ENCODE assay signal across 4 cellular contexts in genomic region chr2:12069139-12069538, GRCh38.
TF ChIP-seq lines count a peak whose summit lies in the region.

No MANE protein-coding gene starts in this region.

TF ChIP-seq in SK-N-SH, 30 proteins besides CTCF, POLR2A, EP300 and RAD21 (continued from another document and continues in another):
- TF ChIP-seq PBX3 (IDR thresholded peaks at IDR 0.05), result no peak
- TF ChIP-seq FOXM1 (IDR thresholded peaks at IDR 0.05; ENCODE audit: low read depth), result no peak
- no peak for TF ChIP-seq FOSL2 (IDR thresholded peaks at IDR 0.05; ENCODE audit: borderline replicate concordance, low read depth)
- no peak for TF ChIP-seq ZBTB33 (IDR thresholded peaks at IDR 0.05; ENCODE audit: borderline replicate concordance, low read depth)
- TF ChIP-seq GABPA (IDR thresholded peaks at IDR 0.05; ENCODE audit: low read depth), result no peak
- no peak for TF ChIP-seq IRF3 (IDR thresholded peaks at IDR 0.05; ENCODE audit: low read depth, low read length)
- TF ChIP-seq, protein P1, sequence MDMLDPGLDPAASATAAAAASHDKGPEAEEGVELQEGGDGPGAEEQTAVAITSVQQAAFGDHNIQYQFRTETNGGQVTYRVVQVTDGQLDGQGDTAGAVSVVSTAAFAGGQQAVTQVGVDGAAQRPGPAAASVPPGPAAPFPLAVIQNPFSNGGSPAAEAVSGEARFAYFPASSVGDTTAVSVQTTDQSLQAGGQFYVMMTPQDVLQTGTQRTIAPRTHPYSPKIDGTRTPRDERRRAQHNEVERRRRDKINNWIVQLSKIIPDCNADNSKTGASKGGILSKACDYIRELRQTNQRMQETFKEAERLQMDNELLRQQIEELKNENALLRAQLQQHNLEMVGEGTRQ (IDR thresholded peaks at IDR 0.05; ENCODE audit: borderline replicate concordance, low read depth, low read length), result no peak
- no peak for TF ChIP-seq POLR2AphosphoS5 (IDR thresholded peaks at IDR 0.05; ENCODE audit: low read depth, low read length)

TF ChIP-seq in SK-N-SH treated with all-trans-retinoic acid at 6 μM for 48 hours, 23 proteins besides CTCF, POLR2A, EP300 and RAD21:
- TF ChIP-seq CSRNP3 (CRISPR knock-in tag; IDR thresholded peaks at IDR 0.05) (no peak), PATZ1 (CRISPR knock-in tag; IDR thresholded peaks at IDR 0.05; ENCODE audit: borderline replicate concordance) (no peak), SNAI2 (CRISPR knock-in tag; IDR thresholded peaks at IDR 0.05) (no peak), CSDC2 (CRISPR knock-in tag; IDR thresholded peaks at IDR 0.05) (no peak), ZFP3 (CRISPR knock-in tag; IDR thresholded peaks at IDR 0.05) (no peak), PPARA (CRISPR knock-in tag; IDR thresholded peaks at IDR 0.05; ENCODE audit: borderline replicate concordance) (no peak), OSR1 (CRISPR knock-in tag; IDR thresholded peaks at IDR 0.05) (no peak), TOX (CRISPR knock-in tag; IDR thresholded peaks at IDR 0.05; ENCODE audit: borderline replicate concordance) (no peak)

TF ChIP-seq in A549, 52 proteins besides CTCF, POLR2A, EP300 and RAD21 (continued from another document):
- TF ChIP-seq, protein P2, sequence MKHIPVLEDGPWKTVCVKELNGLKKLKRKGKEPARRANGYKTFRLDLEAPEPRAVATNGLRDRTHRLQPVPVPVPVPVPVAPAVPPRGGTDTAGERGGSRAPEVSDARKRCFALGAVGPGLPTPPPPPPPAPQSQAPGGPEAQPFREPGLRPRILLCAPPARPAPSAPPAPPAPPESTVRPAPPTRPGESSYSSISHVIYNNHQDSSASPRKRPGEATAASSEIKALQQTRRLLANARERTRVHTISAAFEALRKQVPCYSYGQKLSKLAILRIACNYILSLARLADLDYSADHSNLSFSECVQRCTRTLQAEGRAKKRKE (CRISPR knock-in tag; IDR thresholded peaks at IDR 0.05; ENCODE audit: low read depth), result no peak
- TF ChIP-seq HOXB5 (CRISPR knock-in tag; IDR thresholded peaks at IDR 0.05), result no peak

TF ChIP-seq in K562, 482 proteins besides CTCF, POLR2A, EP300 and RAD21 (continued from another document):
- TF ChIP-seq PATZ1 (CRISPR knock-in tag; IDR thresholded peaks at IDR 0.05; ENCODE audit: borderline replicate concordance) (no peak), KLF10 (CRISPR knock-in tag; IDR thresholded peaks at IDR 0.05) (no peak), ZNF324 (CRISPR knock-in tag; IDR thresholded peaks at IDR 0.05) (no peak), MAFG (tag; conservative IDR thresholded peaks at IDR 0.05) (peak; percentile 69), C11orf30 (IDR thresholded peaks at IDR 0.05; ENCODE audit: low read depth) (peak; percentile 64), ZNF316 (IDR thresholded peaks at IDR 0.05) (peak; percentile 84), MAFF (IDR thresholded peaks at IDR 0.05; ENCODE audit: low read length) (peak; percentile 74), ZNF217 (CRISPR knock-in tag; IDR thresholded peaks at IDR 0.05) (no peak), DMBX1 (CRISPR knock-in tag; IDR thresholded peaks at IDR 0.05; ENCODE audit: borderline replicate concordance) (no peak), MAFK (IDR thresholded peaks at IDR 0.05; ENCODE audit: low read length) (0 out of 2 replicates have a peak, but pooled peaks have one; percentile 27)
- TF ChIP-seq, protein P3, sequence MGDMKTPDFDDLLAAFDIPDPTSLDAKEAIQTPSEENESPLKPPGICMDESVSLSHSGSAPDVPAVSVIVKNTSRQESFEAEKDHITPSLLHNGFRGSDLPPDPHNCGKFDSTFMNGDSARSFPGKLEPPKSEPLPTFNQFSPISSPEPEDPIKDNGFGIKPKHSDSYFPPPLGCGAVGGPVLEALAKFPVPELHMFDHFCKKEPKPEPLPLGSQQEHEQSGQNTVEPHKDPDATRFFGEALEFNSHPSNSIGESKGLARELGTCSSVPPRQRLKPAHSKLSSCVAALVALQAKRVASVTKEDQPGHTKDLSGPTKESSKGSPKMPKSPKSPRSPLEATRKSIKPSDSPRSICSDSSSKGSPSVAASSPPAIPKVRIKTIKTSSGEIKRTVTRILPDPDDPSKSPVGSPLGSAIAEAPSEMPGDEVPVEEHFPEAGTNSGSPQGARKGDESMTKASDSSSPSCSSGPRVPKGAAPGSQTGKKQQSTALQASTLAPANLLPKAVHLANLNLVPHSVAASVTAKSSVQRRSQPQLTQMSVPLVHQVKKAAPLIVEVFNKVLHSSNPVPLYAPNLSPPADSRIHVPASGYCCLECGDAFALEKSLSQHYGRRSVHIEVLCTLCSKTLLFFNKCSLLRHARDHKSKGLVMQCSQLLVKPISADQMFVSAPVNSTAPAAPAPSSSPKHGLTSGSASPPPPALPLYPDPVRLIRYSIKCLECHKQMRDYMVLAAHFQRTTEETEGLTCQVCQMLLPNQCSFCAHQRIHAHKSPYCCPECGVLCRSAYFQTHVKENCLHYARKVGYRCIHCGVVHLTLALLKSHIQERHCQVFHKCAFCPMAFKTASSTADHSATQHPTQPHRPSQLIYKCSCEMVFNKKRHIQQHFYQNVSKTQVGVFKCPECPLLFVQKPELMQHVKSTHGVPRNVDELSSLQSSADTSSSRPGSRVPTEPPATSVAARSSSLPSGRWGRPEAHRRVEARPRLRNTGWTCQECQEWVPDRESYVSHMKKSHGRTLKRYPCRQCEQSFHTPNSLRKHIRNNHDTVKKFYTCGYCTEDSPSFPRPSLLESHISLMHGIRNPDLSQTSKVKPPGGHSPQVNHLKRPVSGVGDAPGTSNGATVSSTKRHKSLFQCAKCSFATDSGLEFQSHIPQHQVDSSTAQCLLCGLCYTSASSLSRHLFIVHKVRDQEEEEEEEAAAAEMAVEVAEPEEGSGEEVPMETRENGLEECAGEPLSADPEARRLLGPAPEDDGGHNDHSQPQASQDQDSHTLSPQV (IDR thresholded peaks at IDR 0.05), result no peak
